Comparison of ENCODE assay signal across 1 cellular context in the genomic region with DNA sequence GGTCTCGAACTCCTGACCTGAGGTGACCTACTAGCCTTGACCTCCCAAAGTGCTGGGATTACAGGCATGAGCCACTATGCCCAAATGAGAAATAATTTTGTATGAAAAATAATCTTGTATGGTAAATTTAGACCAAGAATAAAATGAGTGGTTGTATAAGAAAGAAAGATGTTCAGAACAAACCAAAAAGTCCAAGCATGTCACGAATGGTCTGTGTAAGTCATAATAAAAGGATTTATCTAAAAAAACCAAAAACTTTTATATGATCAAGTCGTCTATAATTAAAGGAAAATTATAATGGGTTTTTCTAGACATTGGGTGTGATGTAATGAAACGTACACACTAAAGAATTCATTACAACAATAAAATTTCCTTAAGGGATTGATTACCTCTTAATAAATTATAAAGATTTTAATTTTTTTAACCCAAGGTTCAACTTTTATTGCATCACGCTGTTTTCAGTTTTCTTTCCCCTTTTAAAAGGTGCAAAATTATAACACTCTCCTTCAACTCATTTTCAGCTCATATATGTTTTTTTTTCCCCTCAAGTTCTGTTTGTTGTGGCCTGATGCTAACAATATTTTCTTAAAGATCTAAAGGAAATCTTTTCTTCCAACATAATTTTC.
TF ChIP-seq lines count a peak whose summit lies in the region.

No MANE protein-coding gene starts in this region.

TF ChIP-seq in HEK293, 187 proteins besides CTCF, POLR2A, EP300 and RAD21 (continued from another document):
- TF ChIP-seq, protein P1, sequence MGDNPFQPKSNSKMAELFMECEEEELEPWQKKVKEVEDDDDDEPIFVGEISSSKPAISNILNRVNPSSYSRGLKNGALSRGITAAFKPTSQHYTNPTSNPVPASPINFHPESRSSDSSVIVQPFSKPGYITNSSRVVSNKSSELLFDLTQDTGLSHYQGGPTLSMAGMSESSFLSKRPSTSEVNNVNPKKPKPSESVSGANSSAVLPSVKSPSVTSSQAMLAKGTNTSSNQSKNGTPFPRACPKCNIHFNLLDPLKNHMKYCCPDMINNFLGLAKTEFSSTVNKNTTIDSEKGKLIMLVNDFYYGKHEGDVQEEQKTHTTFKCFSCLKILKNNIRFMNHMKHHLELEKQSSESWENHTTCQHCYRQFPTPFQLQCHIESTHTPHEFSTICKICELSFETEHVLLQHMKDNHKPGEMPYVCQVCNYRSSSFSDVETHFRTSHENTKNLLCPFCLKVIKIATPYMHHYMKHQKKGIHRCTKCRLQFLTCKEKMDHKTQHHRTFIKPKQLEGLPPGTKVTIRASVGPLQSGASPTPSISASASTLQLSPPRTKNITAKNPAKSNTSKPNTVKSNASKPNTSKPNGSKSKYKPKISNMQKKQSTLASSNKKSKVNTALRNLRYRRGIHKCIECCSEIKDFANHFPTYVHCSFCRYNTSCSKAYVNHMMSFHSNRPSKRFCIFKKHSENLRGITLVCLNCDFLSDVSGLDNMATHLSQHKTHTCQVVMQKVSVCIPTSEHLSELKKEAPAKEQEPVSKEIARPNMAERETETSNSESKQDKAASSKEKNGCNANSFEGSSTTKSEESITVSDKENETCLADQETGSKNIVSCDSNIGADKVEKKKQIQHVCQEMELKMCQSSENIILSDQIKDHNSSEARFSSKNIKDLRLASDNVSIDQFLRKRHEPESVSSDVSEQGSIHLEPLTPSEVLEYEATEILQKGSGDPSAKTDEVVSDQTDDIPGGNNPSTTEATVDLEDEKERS (tag by site-specific recombination; IDR thresholded peaks at IDR 0.05), result 0 out of 2 replicates have a peak, but pooled peaks have one; percentile 59
- TF ChIP-seq PRDM2 (tag by site-specific recombination; IDR thresholded peaks at IDR 0.05; ENCODE audit: borderline replicate concordance) (no peak), ZBTB7A (tag by site-specific recombination; IDR thresholded peaks at IDR 0.05; ENCODE audit: low read depth) (no peak), ZNF549 (tag by site-specific recombination; IDR thresholded peaks at IDR 0.05) (peak; percentile 45; the same call in 1 of the 2 replicates), TRIM28 (IDR thresholded peaks at IDR 0.05; ENCODE audit: borderline replicate concordance, low read length) (peak; percentile 78)
